8 cellular contexts compared by ENCODE assay signal in genomic region chr10:115093286-115093775, GRCh38. TPM values are rescaled to one million over a fixed set of nuclear protein-coding genes. Genes with fewer than 3 reads are reported as not detected.
DNase-seq lines count a peak whose midpoint lies in the region; ATAC-seq and TF ChIP-seq lines count a peak whose summit lies in the region.

A gene with protein sequence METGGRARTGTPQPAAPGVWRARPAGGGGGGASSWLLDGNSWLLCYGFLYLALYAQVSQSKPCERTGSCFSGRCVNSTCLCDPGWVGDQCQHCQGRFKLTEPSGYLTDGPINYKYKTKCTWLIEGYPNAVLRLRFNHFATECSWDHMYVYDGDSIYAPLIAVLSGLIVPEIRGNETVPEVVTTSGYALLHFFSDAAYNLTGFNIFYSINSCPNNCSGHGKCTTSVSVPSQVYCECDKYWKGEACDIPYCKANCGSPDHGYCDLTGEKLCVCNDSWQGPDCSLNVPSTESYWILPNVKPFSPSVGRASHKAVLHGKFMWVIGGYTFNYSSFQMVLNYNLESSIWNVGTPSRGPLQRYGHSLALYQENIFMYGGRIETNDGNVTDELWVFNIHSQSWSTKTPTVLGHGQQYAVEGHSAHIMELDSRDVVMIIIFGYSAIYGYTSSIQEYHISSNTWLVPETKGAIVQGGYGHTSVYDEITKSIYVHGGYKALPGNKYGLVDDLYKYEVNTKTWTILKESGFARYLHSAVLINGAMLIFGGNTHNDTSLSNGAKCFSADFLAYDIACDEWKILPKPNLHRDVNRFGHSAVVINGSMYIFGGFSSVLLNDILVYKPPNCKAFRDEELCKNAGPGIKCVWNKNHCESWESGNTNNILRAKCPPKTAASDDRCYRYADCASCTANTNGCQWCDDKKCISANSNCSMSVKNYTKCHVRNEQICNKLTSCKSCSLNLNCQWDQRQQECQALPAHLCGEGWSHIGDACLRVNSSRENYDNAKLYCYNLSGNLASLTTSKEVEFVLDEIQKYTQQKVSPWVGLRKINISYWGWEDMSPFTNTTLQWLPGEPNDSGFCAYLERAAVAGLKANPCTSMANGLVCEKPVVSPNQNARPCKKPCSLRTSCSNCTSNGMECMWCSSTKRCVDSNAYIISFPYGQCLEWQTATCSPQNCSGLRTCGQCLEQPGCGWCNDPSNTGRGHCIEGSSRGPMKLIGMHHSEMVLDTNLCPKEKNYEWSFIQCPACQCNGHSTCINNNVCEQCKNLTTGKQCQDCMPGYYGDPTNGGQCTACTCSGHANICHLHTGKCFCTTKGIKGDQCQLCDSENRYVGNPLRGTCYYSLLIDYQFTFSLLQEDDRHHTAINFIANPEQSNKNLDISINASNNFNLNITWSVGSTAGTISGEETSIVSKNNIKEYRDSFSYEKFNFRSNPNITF (N-terminal part only) (plus strand): TSS chr10:115093365. CDS start chr10:115093751, 386 bp downstream.

- H3K9me3 Mint-ChIP-seq in T-helper 2 cell treated with Interferon-gamma antibody and Interleukin-4, amounts not matched to agents 5 μg/mL and 100 μg/mL, for 36 hours: no peaks in the 10 kb centered on the region
- H3K9me3 Mint-ChIP-seq in naive B cell: peaks cover 0 to 7% (median 0%) of the 10 kb centered on the region in 7 donors

- no peaks in the 10 kb centered on the region for H3K36me3 ChIP-seq in ES-I3 (ENCODE audit: insufficient read depth, low read length)
- H3K36me3 ChIP-seq in esophagus muscularis mucosa: no peaks in the 10 kb centered on the region

- intact Hi-C loops in esophagus muscularis mucosa (cut with DNase I): loop anchor here (10.0 kb wide), 2 partner anchors 149 to 219 kb away; no protein-coding TSS in a partner anchor

- H3K27ac Mint-ChIP-seq in T-helper 2 cell treated with Interferon-gamma antibody and Interleukin-4, amounts not matched to agents 5 μg/mL and 100 μg/mL, for 36 hours: no peak within 1 kb of the TSS
- peak within 1 kb of the TSS in 2 of 6 donors; percentile 24 to 70 for H3K27ac Mint-ChIP-seq in naive B cell

- H3K27me3 ChIP-seq in esophagus muscularis mucosa: peaks cover 0 to 14% (median 3%) of the 10 kb centered on the region in 4 donors

- no peak for TF ChIP-seq EP300 in esophagus muscularis mucosa (IDR thresholded peaks at IDR 0.05)

- peaks cover 56% of the 10 kb centered on the region for H3K27me3 Mint-ChIP-seq in T-helper 2 cell treated with Interferon-gamma antibody and Interleukin-4, amounts not matched to agents 5 μg/mL and 100 μg/mL, for 36 hours (ENCODE audit: low read depth)
- peaks cover 37 to 53% (median 46%) of the 10 kb centered on the region in 3 donors for H3K27me3 Mint-ChIP-seq in naive B cell

- H3K9me3 ChIP-seq in ES-I3 (ENCODE audit: control insufficient read depth, insufficient read depth, low read length): no peaks in the 10 kb centered on the region
- H3K9me3 ChIP-seq in esophagus muscularis mucosa: no peaks in the 10 kb centered on the region

- peaks cover 5% of the 10 kb centered on the region for H3K4me1 Mint-ChIP-seq in T-helper 2 cell treated with Interferon-gamma antibody and Interleukin-4, amounts not matched to agents 5 μg/mL and 100 μg/mL, for 36 hours (ENCODE audit: low read depth)
- H3K4me1 Mint-ChIP-seq in naive B cell: peaks cover 9 to 16% (median 15%) of the 10 kb centered on the region in 3 donors

- peak within 1 kb of the TSS; percentile 92 for H3K9ac ChIP-seq in ES-I3 (ENCODE audit: low read depth, low read length)

- no peaks in the 10 kb centered on the region for H3K36me3 Mint-ChIP-seq in T-helper 2 cell treated with Interferon-gamma antibody and Interleukin-4, amounts not matched to agents 5 μg/mL and 100 μg/mL, for 36 hours (ENCODE audit: low read depth)
- H3K36me3 Mint-ChIP-seq in naive B cell: peaks cover 0 to 6% of the 10 kb centered on the region in 2 donors

- peak within 1 kb of the TSS; percentile 44 to 81 (median 78) for H3K27ac ChIP-seq in esophagus muscularis mucosa (replicated peaks in 1 of 4)

- no peak for TF ChIP-seq CTCF in GM20000 (IDR thresholded peaks at IDR 0.05; ENCODE audit: extremely low read depth, missing control alignments)
- TF ChIP-seq CTCF in esophagus muscularis mucosa (IDR thresholded peaks at IDR 0.05): no peak

- TF ChIP-seq POLR2A in esophagus muscularis mucosa (IDR thresholded peaks at IDR 0.05; ENCODE audit: low read depth): no peak

- H3K4me1 ChIP-seq in ES-I3 (ENCODE audit: insufficient read depth, low read length): peaks cover 27% of the 10 kb centered on the region; the same call in 1 of the 2 replicates
- H3K4me1 ChIP-seq in esophagus muscularis mucosa: peaks cover 6 to 29% (median 24%) of the 10 kb centered on the region in 4 donors

- H3K4me3 Mint-ChIP-seq in T-helper 2 cell treated with Interferon-gamma antibody and Interleukin-4, amounts not matched to agents 5 μg/mL and 100 μg/mL, for 36 hours: peak within 1 kb of the TSS; percentile 80
- H3K4me3 Mint-ChIP-seq in naive B cell: peak within 1 kb of the TSS; percentile 81 to 95 (median 90)

- DNase-seq in GM20000 (ENCODE audit: low spot score) (peak; percentile 74), esophagus muscularis mucosa (ENCODE audit: extremely low spot score) (no peak), naive B cell (no peak), MV-4-11 (lab: John Stamatoyannopoulos, UW) (no peak), midbrain (lab: John Stamatoyannopoulos, UW) (no peak)
- no peak for DNase-seq in T-helper 2 cell treated with Interferon-gamma antibody and Interleukin-4, amounts not matched to agents 5 μg/mL and 100 μg/mL, for 36 hours (ENCODE audit: low spot score)

- WGBS in esophagus muscularis mucosa: 0% methylated on average over 4 of the region's 70 CpGs

- ATAC-seq in HG03521 (IDR thresholded peaks at IDR 0.05; ENCODE audit: unreplicated experiment) (peak; percentile 68), naive B cell (ENCODE audit: low read depth in 2 of 2) (peak; percentile 63 to 72)

- H3K4me3 ChIP-seq in esophagus muscularis mucosa: peak within 1 kb of the TSS; percentile 55 to 87 (median 78)

RNA-seq across cellular contexts. Expression of the gene that starts here (rescaled TPM):
- 10 to 100 TPM in 2 of 4 donors, 1 to 10 TPM in 2; 5.0 to 18.0 (median 11.3) TPM for total RNA-seq in esophagus muscularis mucosa
- 1 to 10 TPM in 1 of 6 donors, under 1 TPM in 3, not detected in 2; 0.03 to 1.7 (median 0.49) TPM for polyA plus RNA-seq in naive B cell (ENCODE audit: low read depth in 6 of 6)
